Comparison of ENCODE assay signal across 23 cellular contexts in genomic region chr11:92154611-92155010, GRCh38.
"Had no signal": no experiment of that assay in that cellular context is flagged by ENCODE, and none has a peak within 500 bp of the region (broad histone marks: within the 10 kb centered on the region; RNA-seq: fewer than 3 reads in every experiment).

No MANE protein-coding gene starts in this region.

- H3K27me3 Mint-ChIP-seq: activated B cell treated with CpG ODN at 0.5 μM for 24 hours; activated CD4-positive, alpha-beta T cell treated with anti-CD3 and anti-CD28 coated beads, Interleukin-2, amount 10 ng/mL, durations not matched to agents 24 days and 14 days; activated naive CD8-positive, alpha-beta T cell treated with anti-CD3 and anti-CD28 coated beads, Interleukin-2, amount 50 U/mL, for 24 hours; T-helper 17 cell had no signal

- H3K4me2 ChIP-seq: KMS-11 had no signal

- H3K4me1 Mint-ChIP-seq: activated B cell treated with CpG ODN at 0.5 μM for 24 hours; activated CD4-positive, alpha-beta T cell treated with anti-CD3 and anti-CD28 coated beads, Interleukin-2, amount 10 ng/mL, durations not matched to agents 24 days and 14 days; activated naive CD8-positive, alpha-beta T cell treated with anti-CD3 and anti-CD28 coated beads, Interleukin-2, amount 50 U/mL, for 24 hours; T-helper 17 cell had no signal

- H3K9me3 Mint-ChIP-seq: activated CD4-positive, alpha-beta T cell treated with anti-CD3 and anti-CD28 coated beads, Interleukin-2, amount 10 ng/mL, durations not matched to agents 24 days and 14 days; activated T-cell treated with anti-CD3 and anti-CD28 coated beads, Interleukin-2, amount 50 U/mL, for 4 hours had no signal

- H3K36me3 ChIP-seq: ascending aorta, brain microvascular endothelial cell, cardiac muscle cell had no signal

- H3K4me3 Mint-ChIP-seq: activated B cell treated with CpG ODN at 0.5 μM for 24 hours; activated CD4-positive, alpha-beta T cell treated with anti-CD3 and anti-CD28 coated beads, Interleukin-2, amount 10 ng/mL, durations not matched to agents 24 days and 14 days; activated naive CD8-positive, alpha-beta T cell treated with anti-CD3 and anti-CD28 coated beads, Interleukin-2, amount 50 U/mL, for 24 hours; activated T-cell treated with anti-CD3 and anti-CD28 coated beads, Interleukin-2, amount 50 U/mL, for 4 hours; T-helper 17 cell had no signal

- H3K27ac ChIP-seq: ascending aorta, brain microvascular endothelial cell, cardiac muscle cell, KMS-11 had no signal

- DNase-seq: activated B cell treated with CpG ODN at 0.5 μM for 24 hours; activated CD4-positive, alpha-beta T cell treated with anti-CD3 and anti-CD28 coated beads for 1 hour; activated CD4-positive, alpha-beta T cell treated with anti-CD3 and anti-CD28 coated beads, Interleukin-2, amount 10 ng/mL, durations not matched to agents 24 days and 14 days; activated CD4-positive, alpha-beta T cell treated with anti-CD3 and anti-CD28 coated beads, Interleukin-2, amount 50 U/mL, for 48 hours; activated CD8-positive, alpha-beta memory T cell treated with anti-CD3 and anti-CD28 coated beads for 24 hours; activated effector memory CD4-positive, alpha-beta T cell treated with anti-CD3 and anti-CD28 coated beads, Interleukin-2, amount 50 U/mL, for 16 hours; activated naive CD4-positive, alpha-beta T cell treated with Interleukin-2 at 50 U/mL for 16 hours; activated naive CD8-positive, alpha-beta T cell treated with anti-CD3 and anti-CD28 coated beads, Interleukin-2, amount 50 U/mL, for 24 hours; activated T-cell treated with anti-CD3 and anti-CD28 coated beads, Interleukin-2, amount 50 U/mL, for 4 hours; amniotic stem cell; brain microvascular endothelial cell; NCI-H1092 treated with DMSO at 0.1 percent for 48 hours; NCI-H1436; NCI-H1694 treated with DMSO at 0.1 percent for 48 hours; NCI-H2081; NCI-H510A treated with DMSO at 0.1 percent for 48 hours; SHP77 treated with DMSO at 0.1 percent for 48 hours; T-helper 17 cell; T-helper 9 cell had no signal

- H3K4me3 ChIP-seq: ascending aorta, cardiac muscle cell had no signal

- H3K9me3 ChIP-seq: ascending aorta had no signal

- H3K27me3 ChIP-seq: ascending aorta, brain microvascular endothelial cell, cardiac muscle cell had no signal

- H3K27ac Mint-ChIP-seq: activated B cell treated with CpG ODN at 0.5 μM for 24 hours; activated CD4-positive, alpha-beta T cell treated with anti-CD3 and anti-CD28 coated beads, Interleukin-2, amount 10 ng/mL, durations not matched to agents 24 days and 14 days; activated naive CD4-positive, alpha-beta T cell treated with anti-CD3 and anti-CD28 coated beads, Interleukin-2, amount 50 U/mL, for 72 hours; activated naive CD8-positive, alpha-beta T cell treated with anti-CD3 and anti-CD28 coated beads, Interleukin-2, amount 50 U/mL, for 24 hours; T-helper 17 cell had no signal

- ATAC-seq: activated naive CD4-positive, alpha-beta T cell treated with anti-CD3 and anti-CD28 coated beads, Interleukin-2, amount 50 U/mL, for 72 hours; activated naive CD8-positive, alpha-beta T cell treated with anti-CD3 and anti-CD28 coated beads, Interleukin-2, amount 50 U/mL, for 24 hours; activated T-cell treated with anti-CD3 and anti-CD28 coated beads, Interleukin-2, amount 50 U/mL, for 4 hours; T-helper 17 cell had no signal

- H3K4me1 ChIP-seq: ascending aorta had no signal
